In genomic region chr4:118981171-118981838, GRCh38 we compare ENCODE assay signal across 12 cellular contexts.
DNase-seq lines count a peak whose midpoint lies in the region; ATAC-seq and TF ChIP-seq lines count a peak whose summit lies in the region.
"Had no signal": no experiment of that assay in that cellular context is flagged by ENCODE, and none has a peak within 500 bp of the region (broad histone marks: within the 10 kb centered on the region; RNA-seq: fewer than 3 reads in every experiment).

No MANE protein-coding gene starts in this region.

- TF ChIP-seq CTCF in choroid plexus epithelial cell (conservative IDR thresholded peaks at IDR 0.05; ENCODE audit: low read depth, low read length) = no peak
- no peak for TF ChIP-seq CTCF in A673 (conservative IDR thresholded peaks at IDR 0.05; ENCODE audit: low read depth, low read length)

- intact Hi-C loops in posterior cingulate gyrus (cut with DNase I) = loop anchor here (2.0 to 10.0 kb wide), 2 partner anchors 305 to 1063 kb away; no protein-coding TSS in a partner anchor
- intact Hi-C loops in A673 (cut with micrococcal nuclease; ENCODE audit: unreplicated experiment) = loop anchor here (1.0 to 5.0 kb wide), 4 partner anchors 56 to 1071 kb away; no protein-coding TSS in a partner anchor

- DNase-seq in AG08395 (ENCODE audit: low spot score) = peak; percentile 12
- DNase-seq in choroid plexus epithelial cell (ENCODE audit: low read depth) = peak; percentile 47
- no peak for DNase-seq in posterior cingulate gyrus
- no peak for DNase-seq in A673 (ENCODE audit: low spot score)
- DNase-seq: activated naive CD8-positive, alpha-beta T cell treated with anti-CD3 and anti-CD28 coated beads, Interleukin-2, amount 10 ng/mL, durations not matched to agents 7 days and 5 days; NCI-H2171 had no signal

- no peaks in the 10 kb centered on the region for H3K36me3 ChIP-seq in mucosa of stomach (ENCODE audit: control insufficient read depth, insufficient read depth, low read length)
- no peaks in the 10 kb centered on the region for H3K36me3 ChIP-seq in A673 (ENCODE audit: insufficient read depth, low read length, poor library complexity, severe bottlenecking)
- H3K36me3 ChIP-seq: upper lobe of left lung had no signal

- no peaks in the 10 kb centered on the region for H3K9me3 ChIP-seq in mucosa of stomach (ENCODE audit: control insufficient read depth, low read length)
- no peaks in the 10 kb centered on the region for H3K9me3 ChIP-seq in A673 (ENCODE audit: low read depth, low read length, poor library complexity, severe bottlenecking)
- H3K9me3 ChIP-seq: upper lobe of left lung had no signal

- H3K27ac ChIP-seq in A673 (ENCODE audit: low read depth, low read length, poor library complexity, severe bottlenecking) = no peak overlapping the region
- H3K27ac ChIP-seq: skin epidermis, upper lobe of left lung had no signal

- BruUV-seq in A673 (replicated peaks; lab: Mats Ljungman, UMichigan) = no TSS peak

- H3K27me3 ChIP-seq in mucosa of stomach (ENCODE audit: control insufficient read depth, insufficient read depth, low read length) = no peaks in the 10 kb centered on the region
- H3K27me3 ChIP-seq in A673 (replicated peaks; ENCODE audit: insufficient read depth, low read depth, low read length, poor library complexity) = no peaks in the 10 kb centered on the region
- H3K27me3 ChIP-seq: upper lobe of left lung had no signal

- POLR2A ChIA-PET in A673 (lab: Charles Lee; ENCODE audit: low non-redundant PET) = no interaction called here

- ATAC-seq in HG02798 (IDR thresholded peaks at IDR 0.05; ENCODE audit: poor library complexity, unreplicated experiment) (peak; percentile 6), HG02852 (IDR thresholded peaks at IDR 0.05; ENCODE audit: unreplicated experiment) (no peak), HG03159 (IDR thresholded peaks at IDR 0.05; ENCODE audit: unreplicated experiment) (no peak)

- H3K4me1 ChIP-seq in mucosa of stomach (ENCODE audit: control insufficient read depth, insufficient read depth, low read length) (no peaks in the 10 kb centered on the region), A673 (ENCODE audit: insufficient read depth, low read length, poor library complexity, severe bottlenecking) (no peaks in the 10 kb centered on the region)

- peak overlapping the region; percentile 24 for H3K9ac ChIP-seq in mucosa of stomach (ENCODE audit: low read length)

- H3K4me3 ChIP-seq in choroid plexus epithelial cell (ENCODE audit: low read depth, low read length) = no peak overlapping the region
- H3K4me3 ChIP-seq in mucosa of stomach (ENCODE audit: low read length) = no peak overlapping the region
- no peak overlapping the region for H3K4me3 ChIP-seq in A673 (ENCODE audit: low read depth, low read length, poor library complexity, severe bottlenecking)
- H3K4me3 ChIP-seq: skin epidermis, upper lobe of left lung had no signal

- CTCF ChIA-PET in A673 (lab: Charles Lee) = interaction anchor here (0.7 to 0.9 kb wide), 2 partner anchors 45 to 61 kb away, joined by 3 read pairs; no protein-coding TSS in a partner anchor

Comparison
In these comparisons a context has a peak if more than half of its experiments do, and no peak if none do; other contexts are left out.
1. DNase-seq: peak in AG08395 (single experiment) and choroid plexus epithelial cell (single experiment); none in posterior cingulate gyrus (0 of 10) and A673 (single experiment).